In genomic region chr2:28338046-28338753, GRCh38 we compare ENCODE assay signal across 8 cellular contexts. TPM values are rescaled to one million over a fixed set of nuclear protein-coding genes. Genes with fewer than 3 reads are reported as not detected.
DNase-seq lines count a peak whose midpoint lies in the region; ATAC-seq and TF ChIP-seq lines count a peak whose summit lies in the region.
"Had no signal": no experiment of that assay in that cellular context is flagged by ENCODE, and none has a peak within 500 bp of the region (broad histone marks: within the 10 kb centered on the region; RNA-seq: fewer than 3 reads in every experiment).

No MANE protein-coding gene starts in this region.

- no peaks in the 10 kb centered on the region for H3K9me3 ChIP-seq in PC-9 (ENCODE audit: insufficient read depth, low read depth)
- no peaks in the 10 kb centered on the region for H3K9me3 ChIP-seq in mucosa of rectum (ENCODE audit: control insufficient read depth in 2 of 2, low read length in 2 of 2)

- H2AFZ ChIP-seq in PC-9: no peak overlapping the region

- no peaks in the 10 kb centered on the region for H4K20me1 ChIP-seq in PC-9 (ENCODE audit: insufficient read depth)

- ATAC-seq in HG03354 (IDR thresholded peaks at IDR 0.05; ENCODE audit: poor library complexity, severe bottlenecking, unreplicated experiment): no peak

- H3K27ac ChIP-seq in PC-9 (peak overlapping the region; percentile 24; the same call in 1 of the 2 replicates), epithelial cell of prostate (peak overlapping the region; percentile 33), mucosa of rectum (ENCODE audit: low read depth in 2 of 2, low read length in 2 of 2) (peak overlapping the region; percentile 23 to 33), urinary bladder (ENCODE audit: low read depth) (peak overlapping the region; percentile 58)

- H3K79me2 ChIP-seq in PC-9 (ENCODE audit: low read depth): no peaks in the 10 kb centered on the region

- H3K27me3 ChIP-seq in PC-9 (ENCODE audit: insufficient read depth, low read depth) (no peaks in the 10 kb centered on the region), mucosa of rectum (ENCODE audit: control insufficient read depth in 2 of 2, insufficient read depth in 2 of 2, low read length in 2 of 2) (no peaks in the 10 kb centered on the region)

- WGBS in urinary bladder: 22% methylated on average over 13 of the region's 13 CpGs

- no peak overlapping the region for H3K4me3 ChIP-seq in PC-9
- no peak overlapping the region for H3K4me3 ChIP-seq in mucosa of rectum (ENCODE audit: low read length in 2 of 2)
- no peak overlapping the region for H3K4me3 ChIP-seq in urinary bladder (ENCODE audit: low read depth, low read length)

- BruUV-seq in PC-9 (replicated peaks; lab: Mats Ljungman, UMichigan): no TSS peak

- H3K9me2 ChIP-seq in PC-9 (ENCODE audit: insufficient read depth): no peaks in the 10 kb centered on the region

- POLR2A ChIA-PET in PC-9 (lab: Charles Lee; ENCODE audit: unreplicated experiment): no interaction called here

- CTCF ChIA-PET in PC-9 (lab: Charles Lee): interaction anchor here (0.7 kb wide), 1 partner anchor 43 kb away, joined by 4 read pairs; no protein-coding TSS in a partner anchor

- H3K36me3 ChIP-seq in PC-9 (ENCODE audit: low read depth) (no peaks in the 10 kb centered on the region), mucosa of rectum (ENCODE audit: control insufficient read depth in 2 of 2, insufficient read depth in 2 of 2, low read length in 2 of 2) (peaks cover 0 to 4% of the 10 kb centered on the region in 2 donors), urinary bladder (ENCODE audit: insufficient read depth) (no peaks in the 10 kb centered on the region)

- H3F3A ChIP-seq in PC-9 (ENCODE audit: insufficient read depth, low read depth): peaks cover 21% of the 10 kb centered on the region

- intact Hi-C loops in PC-9 (cut with micrococcal nuclease; ENCODE audit: unreplicated experiment): no loop called here

- H3K9ac ChIP-seq in mucosa of rectum (ENCODE audit: low read depth in 1 of 2, low read length in 2 of 2): no peak overlapping the region

- peak overlapping the region; percentile 36 for H3K4me2 ChIP-seq in PC-9

- H3K4me1 ChIP-seq in PC-9 (replicated peaks; ENCODE audit: insufficient read depth): peaks cover 33% of the 10 kb centered on the region
- H3K4me1 ChIP-seq in mucosa of rectum (ENCODE audit: control insufficient read depth in 2 of 2, insufficient read depth in 2 of 2, low read length in 2 of 2): peaks cover 5 to 15% of the 10 kb centered on the region in 2 donors
- H3K4me1 ChIP-seq in urinary bladder (ENCODE audit: insufficient read depth): no peaks in the 10 kb centered on the region

- TF ChIP-seq CTCF in PC-9 (conservative IDR thresholded peaks at IDR 0.05): no peak

- DNase-seq in PC-9: no peak
- no peak for DNase-seq in epithelial cell of prostate (ENCODE audit: low read depth, low spot score)
- DNase-seq in iPS-NIHi7 (ENCODE audit: extremely low spot score): no peak
- no peak for DNase-seq in T1000 (lab: John Stamatoyannopoulos, UW)
- DNase-seq: SW 1271 had no signal

RNA-seq across cellular contexts. Expression of gene FOSL2, which starts 54.5 kb away (rescaled TPM):
- total RNA-seq in PC-9 (2021): 46.0 and 60.0 TPM in 2 replicates
- 40.9 TPM for total RNA-seq in urinary bladder
- polyA plus RNA-seq in urinary bladder: 112 TPM
